ENCODE assay signal across 19 cellular contexts in the genomic region with DNA sequence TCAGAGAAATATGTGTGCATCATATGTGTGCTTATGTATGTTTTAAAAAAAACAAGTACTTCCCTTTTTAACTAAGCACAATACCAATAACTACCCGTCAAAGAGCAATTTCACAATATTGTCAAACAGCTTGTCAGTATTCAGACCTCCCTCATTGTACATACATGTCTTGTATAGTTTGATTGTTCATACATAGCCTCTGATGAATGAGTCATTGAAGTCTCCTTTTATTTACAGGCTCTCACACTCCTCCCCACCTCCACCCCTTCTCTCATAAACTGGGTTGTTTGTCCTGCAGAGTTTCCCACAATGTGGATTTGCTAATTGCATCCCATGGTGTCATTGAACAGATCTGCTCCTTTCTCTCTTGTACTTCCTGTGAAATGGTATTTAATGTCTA.
DNase-seq lines count a peak whose midpoint lies in the region; ATAC-seq and TF ChIP-seq lines count a peak whose summit lies in the region.
"Had no signal": no experiment of that assay in that cellular context is flagged by ENCODE, and none has a peak within 500 bp of the region (broad histone marks: within the 10 kb centered on the region; RNA-seq: fewer than 3 reads in every experiment).

No MANE protein-coding gene starts in this region.

- intact Hi-C loops in PC-3 (cut with micrococcal nuclease), result loop anchor here (1.0 to 5.0 kb wide), 2 partner anchors 115 to 172 kb away; no protein-coding TSS in a partner anchor

- H3K4me2 ChIP-seq in PC-3 (ENCODE audit: low read length) (no peak overlapping the region), GM23248 (ENCODE audit: unreplicated experiment) (no peak overlapping the region)

- H3K79me2 ChIP-seq in PC-3 (ENCODE audit: low read length), result no peaks in the 10 kb centered on the region
- no peaks in the 10 kb centered on the region for H3K79me2 ChIP-seq in GM23248 (ENCODE audit: insufficient read depth)

- H3K9me2 ChIP-seq in PC-3 (replicated peaks; ENCODE audit: low read length) (no peaks in the 10 kb centered on the region), GM23248 (ENCODE audit: insufficient read depth) (no peaks in the 10 kb centered on the region)

- no peaks in the 10 kb centered on the region for H4K20me1 ChIP-seq in PC-3 (ENCODE audit: low read length)
- H4K20me1 ChIP-seq in GM23248 (ENCODE audit: insufficient read depth), result no peaks in the 10 kb centered on the region

- H3K27ac ChIP-seq in PC-3 (ENCODE audit: low read length) (no peak overlapping the region), epithelial cell of prostate (no peak overlapping the region), GM23248 (no peak overlapping the region)
- H3K27ac ChIP-seq: C4-2B, RWPE1, SJCRH30 had no signal

- no peaks in the 10 kb centered on the region for H3K27me3 ChIP-seq in PC-3 (ENCODE audit: low read length)
- H3K27me3 ChIP-seq in GM23248 (replicated peaks; ENCODE audit: insufficient read depth), result peaks cover 7% of the 10 kb centered on the region; the same call in 1 of the 2 replicates
- H3K27me3 ChIP-seq: SJCRH30 had no signal

- H3K9ac ChIP-seq in PC-3 (ENCODE audit: low read length) (no peak overlapping the region), GM23248 (no peak overlapping the region)

- TF ChIP-seq CTCF in PC-3 (conservative IDR thresholded peaks at IDR 0.05; ENCODE audit: low read depth, low read length), result no peak

- ATAC-seq in PC-3 (peak; percentile 87), HG02759 (IDR thresholded peaks at IDR 0.05; ENCODE audit: unreplicated experiment) (no peak)

- H3K4me3 ChIP-seq in PC-3 (ENCODE audit: low read length) (no peak overlapping the region), GM23248 (no peak overlapping the region)
- H3K4me3 ChIP-seq: HAP-1, SJCRH30 had no signal

- CTCF ChIA-PET in PC-3 (lab: Charles Lee), result no interaction called here

- DNase-seq in COLO668 (lab: John Stamatoyannopoulos, UW; ENCODE audit: unreplicated experiment) (peak; percentile 27), DMS153 treated with DMSO at 0.1 percent for 48 hours (lab: John Stamatoyannopoulos, UW; ENCODE audit: unreplicated experiment) (peak; percentile 1), PC-3 (peak; percentile 53), epithelial cell of prostate (ENCODE audit: low read depth, low spot score) (peak; percentile 65), HK-2 (ENCODE audit: unreplicated experiment) (no peak), GM23248 (no peak), mesenteric fat pad (ENCODE audit: low spot score) (no peak)
- DNase-seq: Caco-2, DMS79, MV-4-11, NCI-H1417, NCI-H1930, NCI-H526 treated with DMSO at 0.1 percent for 48 hours, OCI-M1, SJCRH30 had no signal

- no peaks in the 10 kb centered on the region for H3K9me3 ChIP-seq in PC-3 (ENCODE audit: low read length)
- H3K9me3 ChIP-seq in GM23248 (ENCODE audit: low read depth), result no peaks in the 10 kb centered on the region
- H3K9me3 ChIP-seq: HAP-1, SJCRH30 had no signal

- H3K36me3 ChIP-seq in PC-3 (ENCODE audit: low read depth, low read length) (no peaks in the 10 kb centered on the region), GM23248 (ENCODE audit: low read depth) (no peaks in the 10 kb centered on the region)
- H3K36me3 ChIP-seq: HAP-1, SJCRH30 had no signal

- 71 to 73% methylated on average over 1 of the region's 1 CpG for WGBS in GM23248 (ENCODE audit: low coverage in 1 of 2, low lambda C conversion rate in 2 of 2, missing lambda C conversion rate in 2 of 2), 2 experiments

- in situ Hi-C loops in GM23248 (cut with MboI), result no loop called here

- H3K4me1 ChIP-seq in PC-3 (ENCODE audit: insufficient read depth, low read length) (peaks cover 7% of the 10 kb centered on the region; the same call in 1 of the 2 replicates), GM23248 (ENCODE audit: insufficient read depth) (no peaks in the 10 kb centered on the region)
- H3K4me1 ChIP-seq: Caco-2, HAP-1, SJCRH30 had no signal

- POLR2A ChIA-PET in PC-3 (lab: Charles Lee; ENCODE audit: unreplicated experiment), result no interaction called here

- H3F3A ChIP-seq in PC-3 (ENCODE audit: low read length, unreplicated experiment) (no peaks in the 10 kb centered on the region), GM23248 (ENCODE audit: insufficient read depth) (no peaks in the 10 kb centered on the region)

- H2AFZ ChIP-seq in PC-3 (ENCODE audit: low read length) (no peak overlapping the region), GM23248 (no peak overlapping the region)

- BruUV-seq in PC-3 (replicated peaks; lab: Mats Ljungman, UMichigan), result no TSS peak

Comparison
In these comparisons a context has a peak if more than half of its experiments do, and no peak if none do; other contexts are left out.
1. DNase-seq: peak in COLO668 (single experiment), DMS153 treated with DMSO at 0.1 percent for 48 hours (single experiment), PC-3 (single experiment) and epithelial cell of prostate (single experiment); none in HK-2 (single experiment), GM23248 (single experiment) and mesenteric fat pad (single experiment).